18 cellular contexts compared by ENCODE assay signal in the genomic region with DNA sequence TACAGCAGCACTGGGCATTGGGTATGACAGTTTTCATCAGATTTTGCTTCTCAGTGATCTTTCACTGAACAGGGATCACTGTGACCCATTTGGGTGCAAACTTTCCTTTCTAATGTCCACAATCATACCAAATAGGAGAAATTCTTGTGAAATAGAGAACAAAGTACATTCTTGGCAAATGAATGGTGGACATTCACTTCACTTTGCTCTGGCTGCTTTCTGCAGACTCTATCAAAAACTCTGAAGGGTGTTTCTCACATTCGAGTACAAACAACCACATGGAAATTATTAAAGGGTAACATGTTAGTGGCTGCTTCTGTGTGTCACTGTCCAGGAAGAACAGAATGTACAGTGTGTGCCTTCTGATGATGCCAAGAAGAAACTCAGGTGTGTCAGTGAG.
A peak's percentile ranks its signal among the peaks of the same experiment; 100 is the strongest.
DNase-seq lines count a peak whose midpoint lies in the region; ATAC-seq, FAIRE-seq and TF ChIP-seq lines count a peak whose summit lies in the region.
"Had no signal": no experiment of that assay in that cellular context is flagged by ENCODE, and none has a peak within 500 bp of the region (broad histone marks: within the 10 kb centered on the region; RNA-seq: fewer than 3 reads in every experiment).

No MANE protein-coding gene starts in this region.

- peaks cover 0 to 59% of the 10 kb centered on the region in 2 donors for H3K36me3 ChIP-seq in gastroesophageal sphincter

- TF ChIP-seq POLR2A in gastroesophageal sphincter (IDR thresholded peaks at IDR 0.05), result no peak

- FAIRE-seq in HTR-8/SVneo (lab: Jason Lieb, UNC), result no peak
- FAIRE-seq: A549 had no signal

- intact Hi-C loops in left ventricle myocardium superior (cut with micrococcal nuclease) (no loop called here), cardiac septum (cut with DNase I) (no loop called here), sciatic nerve (cut with DNase I) (no loop called here)

- no peak for TF ChIP-seq EP300 in gastroesophageal sphincter (IDR thresholded peaks at IDR 0.05)

- no peak overlapping the region for H3K4me3 ChIP-seq in gastroesophageal sphincter
- H3K4me3 ChIP-seq: A549, SJSA1 had no signal

- peak; percentile 23 for ATAC-seq in left ventricle myocardium superior
- peak; percentile 51 for ATAC-seq in gastroesophageal sphincter
- peak; percentile 8 for ATAC-seq in sciatic nerve
- no peak for ATAC-seq in HG03039 (IDR thresholded peaks at IDR 0.05; ENCODE audit: unreplicated experiment)
- no peak for ATAC-seq in HG02884 (IDR thresholded peaks at IDR 0.05; ENCODE audit: unreplicated experiment)
- ATAC-seq: A549, PC-3 had no signal

- peaks cover 6 to 34% (median 7%) of the 10 kb centered on the region in 3 donors for H3K4me1 ChIP-seq in gastroesophageal sphincter
- H3K4me1 ChIP-seq: A549 had no signal

- DNase-seq in left ventricle myocardium superior (no peak), cardiac septum (ENCODE audit: low spot score) (no peak), sciatic nerve (ENCODE audit: low spot score) (no peak), HTR-8/SVneo (ENCODE audit: insufficient read length, low spot score) (no peak), NCI-H446 (lab: John Stamatoyannopoulos, UW) (no peak)
- DNase-seq: GOT3, NCI-H1436, NCI-H2029 treated with DMSO at 0.1 percent for 48 hours, NCI-H2171 treated with DMSO at 0.1 percent for 48 hours, NCI-H748 treated with DMSO at 0.1 percent for 48 hours, PC-3 had no signal

- no peaks in the 10 kb centered on the region for H3K9me3 ChIP-seq in gastroesophageal sphincter
- H3K9me3 ChIP-seq: A549, SJSA1 had no signal

- no peak overlapping the region for H3K27ac ChIP-seq in gastroesophageal sphincter
- H3K27ac ChIP-seq: A549, C4-2B, RWPE1 had no signal

- H3K27me3 ChIP-seq in gastroesophageal sphincter, result no peaks in the 10 kb centered on the region
- H3K27me3 ChIP-seq: SJSA1 had no signal

- no peak for TF ChIP-seq CTCF in gastroesophageal sphincter (IDR thresholded peaks at IDR 0.05)

- 22% methylated on average over 1 of the region's 1 CpG; no CpG with 5 or more reads in 1 of the 2 donors for WGBS in gastroesophageal sphincter (ENCODE audit: low coverage in 1 of 2), 2 donors

Comparison
In these comparisons a context has a peak if more than half of its experiments do, and no peak if none do; other contexts are left out.
1. ATAC-seq: peak in left ventricle myocardium superior (single experiment), gastroesophageal sphincter (single experiment) and sciatic nerve (single experiment); none in HG03039 (single experiment) and HG02884 (single experiment).